9 cellular contexts compared by ENCODE assay signal in the genomic region with DNA sequence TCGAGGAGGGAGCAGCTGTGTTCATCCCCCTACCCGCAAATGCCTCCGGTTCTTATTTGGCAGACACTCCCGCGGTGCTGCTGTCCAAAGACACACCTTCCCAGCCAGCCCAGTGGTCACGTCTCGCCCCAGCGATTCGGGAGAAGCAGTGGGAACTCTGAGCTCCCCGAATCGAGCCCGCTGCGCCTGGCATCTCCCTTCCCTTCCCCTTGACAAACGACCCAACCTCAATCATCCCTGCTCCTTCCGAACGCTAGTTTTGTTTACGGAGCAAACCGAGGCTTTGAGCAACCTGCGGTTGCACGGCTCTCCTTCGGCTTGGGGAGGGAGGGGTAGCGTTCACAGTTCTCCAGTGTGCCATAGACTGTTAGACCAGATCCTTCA. TPM values are rescaled to one million over a fixed set of nuclear protein-coding genes. Genes with fewer than 3 reads are reported as not detected.
DNase-seq lines count a peak whose midpoint lies in the region; ATAC-seq and TF ChIP-seq lines count a peak whose summit lies in the region.
"Had no signal": no experiment of that assay in that cellular context is flagged by ENCODE, and none has a peak within 500 bp of the region (broad histone marks: within the 10 kb centered on the region; RNA-seq: fewer than 3 reads in every experiment).

No MANE protein-coding gene starts in this region.

- H3K27ac ChIP-seq in coronary artery: no peak overlapping the region
- H3K27ac ChIP-seq in upper lobe of left lung: no peak overlapping the region

- no peaks in the 10 kb centered on the region for H3K9me3 ChIP-seq in upper lobe of left lung

- peaks cover 24% of the 10 kb centered on the region for H3K27me3 ChIP-seq in kidney epithelial cell (ENCODE audit: control insufficient read depth, insufficient read depth, low read length)
- H3K27me3 ChIP-seq in upper lobe of left lung: no peaks in the 10 kb centered on the region

- TF ChIP-seq CTCF in coronary artery (IDR thresholded peaks at IDR 0.05) (no peak), kidney epithelial cell (IDR thresholded peaks at IDR 0.05; ENCODE audit: insufficient read depth, low read length, poor library complexity, severe bottlenecking) (no peak), upper lobe of left lung (IDR thresholded peaks at IDR 0.05) (no peak)

- no peak for TF ChIP-seq EP300 in upper lobe of left lung (IDR thresholded peaks at IDR 0.05)

- H3K36me3 ChIP-seq in kidney epithelial cell (ENCODE audit: control insufficient read depth, insufficient read depth, low read length) (no peaks in the 10 kb centered on the region), upper lobe of left lung (no peaks in the 10 kb centered on the region)

- ATAC-seq in upper lobe of left lung (ENCODE audit: low FRiP score in 2 of 2): no peak
- ATAC-seq in GM18517 (IDR thresholded peaks at IDR 0.05; ENCODE audit: unreplicated experiment): no peak
- ATAC-seq in left lobe of liver: no peak

- TF ChIP-seq POLR2A in upper lobe of left lung (IDR thresholded peaks at IDR 0.05): no peak

- 0 to 28% methylated on average over 1 to 22 of the region's 22 CpGs for WGBS in upper lobe of left lung, 2 donors

- DNase-seq in NCI-H748 (lab: John Stamatoyannopoulos, UW; ENCODE audit: unreplicated experiment): peak; percentile 78
- no peak for DNase-seq in NCI-H748 treated with DMSO at 0.1 percent for 48 hours (lab: John Stamatoyannopoulos, UW)
- no peak for DNase-seq in coronary artery (ENCODE audit: low spot score)
- DNase-seq in kidney epithelial cell (ENCODE audit: low read depth): no peak
- DNase-seq in upper lobe of left lung: peak in 1 of 2 donors; percentile 7
- DNase-seq in occipital lobe (lab: John Stamatoyannopoulos, UW): no peak
- DNase-seq in left lobe of liver (ENCODE audit: low spot score): no peak

- H3K4me3 ChIP-seq in coronary artery (peak overlapping the region; percentile 49), kidney epithelial cell (ENCODE audit: low read depth, low read length) (peak overlapping the region; percentile 39), upper lobe of left lung (peak overlapping the region in 3 of 4 donors; percentile 12 to 28 (median 13))

- H3K4me1 ChIP-seq in upper lobe of left lung: peaks cover 0 to 5% (median 2%) of the 10 kb centered on the region in 4 donors

RNA-seq across cellular contexts. Expression of a gene that starts 0.3 kb away (rescaled TPM):
- total RNA-seq in kidney epithelial cell: 0.08 TPM in 1 of 2 replicates, not detected in the other
- under 1 TPM in 4 of 6 donors, not detected in 2; 0.03 to 0.15 (median 0.10) TPM for total RNA-seq in upper lobe of left lung
- 34.5 TPM for total RNA-seq in occipital lobe
- total RNA-seq in left lobe of liver: not detected
- total RNA-seq: B cell had no signal

Comparison
In these comparisons a context has a peak if more than half of its experiments do, and no peak if none do; other contexts are left out.
1. RNA of a gene that starts 0.3 kb away (total RNA-seq): 34.5 TPM in occipital lobe (single experiment); 0.03 to 0.15 TPM in upper lobe of left lung, 0.08 TPM in kidney epithelial cell and not detected in left lobe of liver (single experiment); every median in the first group is over 10 times any median in the second.
2. Peak in every context shown above with its lines, with median percentiles within 50 percentile points of each other: H3K4me3 ChIP-seq.